In genomic region chr18:76709659-76710645, GRCh38 we compare ENCODE assay signal across 8 cellular contexts.
DNase-seq lines count a peak whose midpoint lies in the region; ATAC-seq and TF ChIP-seq lines count a peak whose summit lies in the region.

No MANE protein-coding gene starts in this region.

- peak; percentile 91 for TF ChIP-seq CTCF in Calu3 (IDR thresholded peaks at IDR 0.05; ENCODE audit: unreplicated experiment)
- peak; percentile 80 to 93 (median 90) for TF ChIP-seq CTCF in esophagus squamous epithelium (IDR thresholded peaks at IDR 0.05)
- peak; percentile 90 to 93 (median 91) for TF ChIP-seq CTCF in nephron (IDR thresholded peaks at IDR 0.05; ENCODE audit: unreplicated experiment in 3 of 3)
- TF ChIP-seq CTCF in suprapubic skin (IDR thresholded peaks at IDR 0.05), result peak; percentile 77 to 85

- ATAC-seq in GM21515 (IDR thresholded peaks at IDR 0.05; ENCODE audit: unreplicated experiment), result peak; percentile 87

- CTCF ChIA-PET in Calu3 (lab: Charles Lee), result interaction anchor here (0.6 to 2.2 kb wide), 7 partner anchors 15 to 1668 kb away, joined by 3 to 11 read pairs (median 3); no protein-coding TSS in a partner anchor

- 32 to 54% methylated on average over 18 to 26 of the region's 29 CpGs for WGBS in esophagus squamous epithelium, 2 donors
- 39% methylated on average over 22 of the region's 29 CpGs for WGBS in suprapubic skin

- H3K36me3 Mint-ChIP-seq in Calu3 (ENCODE audit: insufficient read depth, unreplicated experiment) (no peaks in the 10 kb centered on the region), nephron (ENCODE audit: low read depth) (peaks cover 3% of the 10 kb centered on the region)

- TF ChIP-seq EP300 in Ishikawa (IDR thresholded peaks at IDR 0.05; ENCODE audit: borderline replicate concordance) (no peak), suprapubic skin (IDR thresholded peaks at IDR 0.05) (no peak)

- TF ChIP-seq POLR2A in esophagus squamous epithelium (IDR thresholded peaks at IDR 0.05) (no peak), suprapubic skin (IDR thresholded peaks at IDR 0.05) (no peak)

- no peaks in the 10 kb centered on the region for H3K9me3 ChIP-seq in esophagus squamous epithelium
- H3K9me3 ChIP-seq in suprapubic skin, result no peaks in the 10 kb centered on the region

- no TSS peak for BruUV-seq in Calu3 (replicated peaks; lab: Mats Ljungman, UMichigan)

- H3K27ac ChIP-seq in esophagus squamous epithelium, result no peak overlapping the region
- H3K27ac ChIP-seq in suprapubic skin, result no peak overlapping the region

- peaks cover 11% of the 10 kb centered on the region for H3K27me3 Mint-ChIP-seq in Calu3 (ENCODE audit: unreplicated experiment)
- H3K27me3 Mint-ChIP-seq in nephron (ENCODE audit: low read depth), result peaks cover 12% of the 10 kb centered on the region

- peak; percentile 42 for DNase-seq in Calu3
- peak; percentile 74 for DNase-seq in OCI-M1 (lab: John Stamatoyannopoulos, UW)
- DNase-seq in activated T-cell treated with anti-CD3 and anti-CD28 coated beads for 48 hours (ENCODE audit: low read depth), result peak; percentile 38
- DNase-seq in esophagus squamous epithelium (lab: John Stamatoyannopoulos, UW), result no peak
- peak in 1 of 2 donors; percentile 79 for DNase-seq in suprapubic skin (ENCODE audit: low spot score in 2 of 2)

- TF ChIP-seq RAD21 in Ishikawa (IDR thresholded peaks at IDR 0.05; ENCODE audit: low read depth), result peak; percentile 100

- H3K4me1 Mint-ChIP-seq in Calu3 (ENCODE audit: low read depth, unreplicated experiment) (no peaks in the 10 kb centered on the region), nephron (peaks cover 30% of the 10 kb centered on the region)

- H3K4me3 Mint-ChIP-seq in Calu3 (ENCODE audit: low read depth, unreplicated experiment) (no peak overlapping the region), nephron (peak overlapping the region in 2 of 3 experiments; percentile 3 to 5)

- H3K27ac Mint-ChIP-seq in Calu3 (ENCODE audit: unreplicated experiment) (no peak overlapping the region), nephron (peak overlapping the region; percentile 2 to 78 (median 48))

- no peaks in the 10 kb centered on the region for H3K27me3 ChIP-seq in esophagus squamous epithelium
- H3K27me3 ChIP-seq in suprapubic skin, result no peaks in the 10 kb centered on the region

- H3K4me3 ChIP-seq in esophagus squamous epithelium (peak overlapping the region in 1 of 4 donors; percentile 44), suprapubic skin (no peak overlapping the region)

- H3K36me3 ChIP-seq in esophagus squamous epithelium (no peaks in the 10 kb centered on the region), suprapubic skin (no peaks in the 10 kb centered on the region)

- intact Hi-C loops in Calu3 (cut with micrococcal nuclease; ENCODE audit: unreplicated experiment) (loop anchor here (2.0 kb wide), 1 partner anchor 311 kb away; no protein-coding TSS in a partner anchor), esophagus squamous epithelium (cut with DNase I) (loop anchor here (5.0 kb wide), 1 partner anchor 313 kb away; no protein-coding TSS in a partner anchor)

- H3K9me3 Mint-ChIP-seq in Calu3 (ENCODE audit: low read depth, unreplicated experiment), result no peaks in the 10 kb centered on the region
- H3K9me3 Mint-ChIP-seq in nephron, result no peaks in the 10 kb centered on the region

- peaks cover 0 to 5% (median 0%) of the 10 kb centered on the region in 3 donors for H3K4me1 ChIP-seq in esophagus squamous epithelium
- H3K4me1 ChIP-seq in suprapubic skin, result peaks cover 4% of the 10 kb centered on the region

TF ChIP-seq in Ishikawa, 13 proteins besides CTCF, POLR2A, EP300 and RAD21:
- no peak for TF ChIP-seq REST (IDR thresholded peaks at IDR 0.05; ENCODE audit: low read depth)
- TF ChIP-seq USF1 (IDR thresholded peaks at IDR 0.05), result 0 out of 2 replicates have a peak, but pooled peaks have one; percentile 15
- TF ChIP-seq FOXM1 (IDR thresholded peaks at IDR 0.05; ENCODE audit: borderline replicate concordance, low read depth), result no peak
